8 cellular contexts compared by ENCODE assay signal in the genomic region with DNA sequence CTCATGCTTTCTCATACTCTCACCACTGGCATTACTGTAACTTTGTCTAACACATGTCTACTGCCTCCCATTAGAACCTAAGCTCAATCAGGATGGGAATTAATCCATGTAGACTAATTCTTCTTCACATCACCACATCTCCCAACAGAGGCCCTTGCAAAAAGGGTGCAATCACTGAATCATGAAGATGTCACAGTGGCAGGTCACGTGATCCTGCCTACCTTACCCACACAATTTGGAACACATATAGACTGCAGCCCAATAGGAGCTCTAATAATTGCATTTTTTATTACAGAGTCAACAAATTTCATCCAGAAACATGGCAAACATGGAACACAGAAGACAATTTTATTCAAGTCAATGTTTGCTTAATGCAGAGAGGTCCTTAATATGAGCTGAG.
"Had no signal": no experiment of that assay in that cellular context is flagged by ENCODE, and none has a peak within 500 bp of the region (broad histone marks: within the 10 kb centered on the region; RNA-seq: fewer than 3 reads in every experiment).

No MANE protein-coding gene starts in this region.

- ATAC-seq: GM23338 had no signal

- FAIRE-seq: H1, H54 had no signal

- H3K4me2 ChIP-seq: GM23338 had no signal

- H3K4me1 Mint-ChIP-seq: GM23338, H9 had no signal

- H2AFZ ChIP-seq: GM23338 had no signal

- H3K4me3 Mint-ChIP-seq: GM23338, H9 had no signal

- H3K27ac Mint-ChIP-seq: GM23338 had no signal

- H3K4me3 ChIP-seq: GM23338 had no signal

- H3K27ac ChIP-seq: HL-60 had no signal

- DNase-seq: H9, HCEC 1CT, IMR-90, KG1 had no signal
